ENCODE assay signal across 8 cellular contexts in genomic region chr11:17351171-17351509, GRCh38. TPM values are rescaled to one million over a fixed set of nuclear protein-coding genes. Genes with fewer than 3 reads are reported as not detected.
DNase-seq lines count a peak whose midpoint lies in the region; ATAC-seq and TF ChIP-seq lines count a peak whose summit lies in the region.

No MANE protein-coding gene starts in this region.

- ATAC-seq in activated CD8-positive, alpha-beta T cell treated with anti-CD3 and anti-CD28 coated beads for 36 hours = no peak
- ATAC-seq in HG03571 (IDR thresholded peaks at IDR 0.05; ENCODE audit: unreplicated experiment) = no peak

- H3K27me3 Mint-ChIP-seq in T-helper 1 cell treated with Interleukin-12 subunit alpha and Interleukin-12 subunit beta and Interleukin-4 antibody, amounts not matched to agents 30 μg/mL and 1 μg/mL, for 36 hours (ENCODE audit: low read depth) = peaks cover 47% of the 10 kb centered on the region
- no peaks in the 10 kb centered on the region for H3K27me3 Mint-ChIP-seq in activated CD8-positive, alpha-beta T cell treated with anti-CD3 and anti-CD28 coated beads for 36 hours

- CTCF ChIA-PET in activated CD8-positive, alpha-beta T cell treated with anti-CD3 and anti-CD28 coated beads for 36 hours (lab: Charles Lee) = interaction anchor here (1.6 kb wide), 1 partner anchor 121 kb away, joined by 7 read pairs; no protein-coding TSS in a partner anchor

- H3K4me3 Mint-ChIP-seq in T-helper 1 cell treated with Interleukin-12 subunit alpha and Interleukin-12 subunit beta and Interleukin-4 antibody, amounts not matched to agents 30 μg/mL and 1 μg/mL, for 36 hours = peak overlapping the region; percentile 69
- H3K4me3 Mint-ChIP-seq in activated CD8-positive, alpha-beta T cell treated with anti-CD3 and anti-CD28 coated beads for 36 hours = peak overlapping the region; percentile 87

- peaks cover 8% of the 10 kb centered on the region for H3K36me3 Mint-ChIP-seq in T-helper 1 cell treated with Interleukin-12 subunit alpha and Interleukin-12 subunit beta and Interleukin-4 antibody, amounts not matched to agents 30 μg/mL and 1 μg/mL, for 36 hours (ENCODE audit: low read depth)
- peaks cover 6% of the 10 kb centered on the region for H3K36me3 Mint-ChIP-seq in activated CD8-positive, alpha-beta T cell treated with anti-CD3 and anti-CD28 coated beads for 36 hours (ENCODE audit: low read depth)

- peak overlapping the region; percentile 52 for H3K4me3 ChIP-seq in iPS-18a (ENCODE audit: low read length)
- peak overlapping the region; percentile 61 to 72 (median 68) for H3K4me3 ChIP-seq in stomach

- no peak for TF ChIP-seq EP300 in stomach (IDR thresholded peaks at IDR 0.05)

- POLR2A ChIA-PET in activated CD8-positive, alpha-beta T cell treated with anti-CD3 and anti-CD28 coated beads for 36 hours (lab: Charles Lee) = interaction anchor here (1.1 to 2.0 kb wide), 2 partner anchors 75 to 273 kb away, joined by 3 to 7 read pairs; partner anchors contain the start of gene NUCB2

- no peak for TF ChIP-seq POLR2A in stomach (IDR thresholded peaks at IDR 0.05)

- intact Hi-C loops in activated CD8-positive, alpha-beta T cell treated with anti-CD3 and anti-CD28 coated beads for 36 hours (cut with micrococcal nuclease) = loop anchor here (5.0 kb wide), 3 partner anchors 54 to 119 kb away; partner anchors contain the start of gene NUCB2
- intact Hi-C loops in stomach (cut with DNase I; ENCODE audit: low total_unique reads) = no loop called here

- H3K36me3 ChIP-seq in iPS-18a (ENCODE audit: control insufficient read depth, low read depth, low read length) (no peaks in the 10 kb centered on the region), stomach (no peaks in the 10 kb centered on the region)

- H3K4me1 ChIP-seq in iPS-18a (ENCODE audit: control insufficient read depth, low read depth, low read length) (peaks cover 10% of the 10 kb centered on the region), stomach (peaks cover 12 to 32% (median 28%) of the 10 kb centered on the region in 4 donors)

- no peak for DNase-seq in T-helper 1 cell
- peak; percentile 5 for DNase-seq in activated CD8-positive, alpha-beta T cell treated with anti-CD3 and anti-CD28 coated beads for 36 hours
- DNase-seq in stomach = no peak
- no peak for DNase-seq in NCI-H1436 treated with DMSO at 0.1 percent for 48 hours (lab: John Stamatoyannopoulos, UW)
- DNase-seq in DMS114 treated with DMSO at 0.1 percent for 48 hours (lab: John Stamatoyannopoulos, UW; ENCODE audit: unreplicated experiment) = no peak

- peaks cover 56% of the 10 kb centered on the region for H3K27me3 ChIP-seq in iPS-18a (ENCODE audit: control insufficient read depth, insufficient read depth, low read length)
- H3K27me3 ChIP-seq in stomach = no peaks in the 10 kb centered on the region

- no peak overlapping the region for H3K27ac Mint-ChIP-seq in T-helper 1 cell treated with Interleukin-12 subunit alpha and Interleukin-12 subunit beta and Interleukin-4 antibody, amounts not matched to agents 30 μg/mL and 1 μg/mL, for 36 hours
- peak overlapping the region; percentile 71 for H3K27ac Mint-ChIP-seq in activated CD8-positive, alpha-beta T cell treated with anti-CD3 and anti-CD28 coated beads for 36 hours

- no peak overlapping the region for H3K9ac ChIP-seq in iPS-18a (ENCODE audit: low read length)

- H3K27ac ChIP-seq in iPS-18a (ENCODE audit: low read length) (no peak overlapping the region), stomach (peak overlapping the region in 4 of 5 donors; percentile 48 to 91 (median 86))

- H3K9me3 Mint-ChIP-seq in T-helper 1 cell treated with Interleukin-12 subunit alpha and Interleukin-12 subunit beta and Interleukin-4 antibody, amounts not matched to agents 30 μg/mL and 1 μg/mL, for 36 hours = no peaks in the 10 kb centered on the region
- H3K9me3 Mint-ChIP-seq in activated CD8-positive, alpha-beta T cell treated with anti-CD3 and anti-CD28 coated beads for 36 hours = no peaks in the 10 kb centered on the region

- TF ChIP-seq CTCF in activated CD8-positive, alpha-beta T cell treated with anti-CD3 and anti-CD28 coated beads for 36 hours (IDR thresholded peaks at IDR 0.05) = no peak
- peak in 1 of 7 experiments; percentile 18 for TF ChIP-seq CTCF in stomach (IDR thresholded peaks at IDR 0.05)

- WGBS in stomach, 5 donors = 18 to 24% (median 20%) methylated on average over 12 of the region's 12 CpGs

- H3K9me3 ChIP-seq in iPS-18a (ENCODE audit: control insufficient read depth, low read depth, low read length) = no peaks in the 10 kb centered on the region
- no peaks in the 10 kb centered on the region for H3K9me3 ChIP-seq in stomach

- H3K4me1 Mint-ChIP-seq in T-helper 1 cell treated with Interleukin-12 subunit alpha and Interleukin-12 subunit beta and Interleukin-4 antibody, amounts not matched to agents 30 μg/mL and 1 μg/mL, for 36 hours (ENCODE audit: low read depth) = peaks cover 28% of the 10 kb centered on the region
- peaks cover 34% of the 10 kb centered on the region for H3K4me1 Mint-ChIP-seq in activated CD8-positive, alpha-beta T cell treated with anti-CD3 and anti-CD28 coated beads for 36 hours (ENCODE audit: low read depth)

RNA-seq across cellular contexts. Expression of gene NCR3LG1, which starts 0.5 kb away (rescaled TPM):
- total RNA-seq in activated CD8-positive, alpha-beta T cell treated with anti-CD3 and anti-CD28 coated beads for 36 hours = 1 to 10 TPM; 3.4 to 4.2 TPM
- 10 to 100 TPM in 1 of 5 donors, 1 to 10 TPM in 3, under 1 TPM in 1; under 0.01 to 13.6 (median 4.2) TPM for total RNA-seq in stomach
- polyA plus RNA-seq in stomach = under 1 TPM in 2 of 3 donors, not detected in 1; 0.25 to 0.37 TPM

RNA-seq across cellular contexts. Expression of gene KCNJ11, which starts 37.3 kb away (rescaled TPM):
- 1 to 10 TPM; 1.2 to 2.4 TPM for total RNA-seq in activated CD8-positive, alpha-beta T cell treated with anti-CD3 and anti-CD28 coated beads for 36 hours
- total RNA-seq in stomach = 10 to 100 TPM in 1 of 5 donors, 1 to 10 TPM in 3, not detected in 1; 1.5 to 22.9 (median 4.7) TPM
- 10 to 100 TPM in 1 of 3 donors, 1 to 10 TPM in 2; 7.2 to 14.2 (median 7.7) TPM for polyA plus RNA-seq in stomach
